8 cellular contexts compared by ENCODE assay signal in genomic region chr14:69152181-69152943, GRCh38. TPM values are rescaled to one million over a fixed set of nuclear protein-coding genes. Genes with fewer than 3 reads are reported as not detected.
DNase-seq lines count a peak whose midpoint lies in the region; ATAC-seq and TF ChIP-seq lines count a peak whose summit lies in the region.

No MANE protein-coding gene starts in this region.

- peak overlapping the region; percentile 72 for H3K27ac ChIP-seq in CD4-positive, CD25-positive, alpha-beta regulatory T cell (ENCODE audit: insufficient read depth, low read length, poor library complexity, severe bottlenecking)
- H3K27ac ChIP-seq in muscle layer of duodenum (ENCODE audit: low read length) (peak overlapping the region; percentile 92), transverse colon (peak overlapping the region; percentile 94 to 98 (median 95))

- H3K4me1 Mint-ChIP-seq in CD4-positive, CD25-positive, alpha-beta regulatory T cell, result peaks cover 21 to 46% (median 31%) of the 10 kb centered on the region in 4 donors
- peaks cover 35% of the 10 kb centered on the region for H3K4me1 Mint-ChIP-seq in activated CD8-positive, alpha-beta memory T cell treated with anti-CD3 and anti-CD28 coated beads, Interleukin-2, amount 10 ng/mL, durations not matched to agents 7 days and 5 days

- intact Hi-C loops in transverse colon (cut with DNase I; ENCODE audit: low total_unique reads), result no loop called here

- no peak for TF ChIP-seq EP300 in transverse colon (IDR thresholded peaks at IDR 0.05; ENCODE audit: low read depth)

- TF ChIP-seq CTCF in epithelial cell of esophagus (IDR thresholded peaks at IDR 0.05; ENCODE audit: insufficient read depth, low read depth, low read length, missing control alignments) (no peak), transverse colon (IDR thresholded peaks at IDR 0.05) (no peak)

- no peaks in the 10 kb centered on the region for H3K9me3 Mint-ChIP-seq in CD4-positive, CD25-positive, alpha-beta regulatory T cell
- H3K9me3 Mint-ChIP-seq in activated CD8-positive, alpha-beta memory T cell treated with anti-CD3 and anti-CD28 coated beads, Interleukin-2, amount 10 ng/mL, durations not matched to agents 7 days and 5 days (ENCODE audit: low read depth), result no peaks in the 10 kb centered on the region

- peak; percentile 7 to 15 for ATAC-seq in CD4-positive, CD25-positive, alpha-beta regulatory T cell (ENCODE audit: low read depth in 2 of 2)
- ATAC-seq in GM21390 (IDR thresholded peaks at IDR 0.05; ENCODE audit: unreplicated experiment) (peak; percentile 21), GM18907 (IDR thresholded peaks at IDR 0.05; ENCODE audit: unreplicated experiment) (no peak)
- peak; percentile 20 for ATAC-seq in activated CD8-positive, alpha-beta memory T cell treated with anti-CD3 and anti-CD28 coated beads, Interleukin-2, amount 10 ng/mL, durations not matched to agents 7 days and 5 days

- peak overlapping the region; percentile 94 to 98 (median 98) for H3K4me3 Mint-ChIP-seq in CD4-positive, CD25-positive, alpha-beta regulatory T cell
- H3K4me3 Mint-ChIP-seq in activated CD8-positive, alpha-beta memory T cell treated with anti-CD3 and anti-CD28 coated beads, Interleukin-2, amount 10 ng/mL, durations not matched to agents 7 days and 5 days, result peak overlapping the region; percentile 83

- H3K9me3 ChIP-seq in CD4-positive, CD25-positive, alpha-beta regulatory T cell (ENCODE audit: control insufficient read depth in 2 of 2, low read length in 2 of 2), result no peaks in the 10 kb centered on the region
- H3K9me3 ChIP-seq in muscle layer of duodenum (ENCODE audit: control insufficient read depth in 1 of 2, low read length in 2 of 2) (no peaks in the 10 kb centered on the region), transverse colon (no peaks in the 10 kb centered on the region)

- peak; percentile 36 to 76 (median 64) for DNase-seq in CD4-positive, CD25-positive, alpha-beta regulatory T cell
- peak; percentile 17 for DNase-seq in NCI-H1694 treated with DMSO at 0.1 percent for 48 hours (lab: John Stamatoyannopoulos, UW)
- peak; percentile 73 for DNase-seq in activated CD8-positive, alpha-beta memory T cell treated with anti-CD3 and anti-CD28 coated beads, Interleukin-2, amount 10 ng/mL, durations not matched to agents 7 days and 5 days
- peak; percentile 30 for DNase-seq in epithelial cell of esophagus (ENCODE audit: low read depth)
- DNase-seq in transverse colon, result peak; percentile 10

- H3K4me3 ChIP-seq in CD4-positive, CD25-positive, alpha-beta regulatory T cell (ENCODE audit: low read depth, low read length), result peak overlapping the region; percentile 84
- peak overlapping the region; percentile 80 for H3K4me3 ChIP-seq in epithelial cell of esophagus (ENCODE audit: low read length)
- H3K4me3 ChIP-seq in muscle layer of duodenum (ENCODE audit: low read depth in 1 of 2, low read length in 2 of 2), result peak overlapping the region; percentile 94 to 95
- peak overlapping the region; percentile 81 to 97 (median 94) for H3K4me3 ChIP-seq in transverse colon

- peak overlapping the region; percentile 82 to 95 (median 86) for H3K27ac Mint-ChIP-seq in CD4-positive, CD25-positive, alpha-beta regulatory T cell
- peak overlapping the region; percentile 93 for H3K27ac Mint-ChIP-seq in activated CD8-positive, alpha-beta memory T cell treated with anti-CD3 and anti-CD28 coated beads, Interleukin-2, amount 10 ng/mL, durations not matched to agents 7 days and 5 days

- peaks cover 10% of the 10 kb centered on the region for H3K36me3 ChIP-seq in CD4-positive, CD25-positive, alpha-beta regulatory T cell (ENCODE audit: control insufficient read depth, insufficient read depth, low read length)
- H3K36me3 ChIP-seq in muscle layer of duodenum (ENCODE audit: control insufficient read depth in 1 of 2, insufficient read depth in 2 of 2, low read length in 2 of 2) (peaks cover 0 to 7% of the 10 kb centered on the region in 2 donors), transverse colon (no peaks in the 10 kb centered on the region)

- no peaks in the 10 kb centered on the region for H3K27me3 ChIP-seq in CD4-positive, CD25-positive, alpha-beta regulatory T cell (ENCODE audit: control insufficient read depth, insufficient read depth, low read length)
- H3K27me3 ChIP-seq in muscle layer of duodenum (ENCODE audit: low read depth, low read length) (no peaks in the 10 kb centered on the region), transverse colon (no peaks in the 10 kb centered on the region)

- CTCF ChIA-PET in activated CD8-positive, alpha-beta memory T cell treated with anti-CD3 and anti-CD28 coated beads, Interleukin-2, amount 10 ng/mL, durations not matched to agents 7 days and 5 days (lab: Charles Lee), result interaction anchor here (0.6 to 2.1 kb wide), 7 partner anchors 12 to 246 kb away, joined by 3 to 5 read pairs (median 3); partner anchors contain the start of genes ERH and SLC39A9

- 0 to 2% methylated on average over 3 to 37 of the region's 39 CpGs for WGBS in transverse colon (ENCODE audit: low coverage in 1 of 2), 2 donors

- no peak for TF ChIP-seq POLR2A in transverse colon (IDR thresholded peaks at IDR 0.05)

- in situ Hi-C loops in transverse colon (cut with MboI; ENCODE audit: low pct_ligation_motif_present in 1 of 4, low pct_unique_long_range_greater_than_20kb in 1 of 4, low sequenced_read_pairs in 3 of 4), result no loop called here

- H3K4me1 ChIP-seq in CD4-positive, CD25-positive, alpha-beta regulatory T cell (ENCODE audit: control insufficient read depth, insufficient read depth, low read length, poor library complexity, severe bottlenecking), result peaks cover 27% of the 10 kb centered on the region
- H3K4me1 ChIP-seq in muscle layer of duodenum (ENCODE audit: control insufficient read depth in 1 of 2, insufficient read depth in 2 of 2, low read length in 2 of 2) (peaks cover 0 to 17% of the 10 kb centered on the region in 2 donors), transverse colon (peaks cover 0 to 25% (median 12%) of the 10 kb centered on the region in 4 donors)

- H3K36me3 Mint-ChIP-seq in CD4-positive, CD25-positive, alpha-beta regulatory T cell, result peaks cover 11% of the 10 kb centered on the region
- H3K36me3 Mint-ChIP-seq in activated CD8-positive, alpha-beta memory T cell treated with anti-CD3 and anti-CD28 coated beads, Interleukin-2, amount 10 ng/mL, durations not matched to agents 7 days and 5 days, result peaks cover 20% of the 10 kb centered on the region

- H3K27me3 Mint-ChIP-seq in CD4-positive, CD25-positive, alpha-beta regulatory T cell, result peaks cover 10% of the 10 kb centered on the region
- peaks cover 18% of the 10 kb centered on the region for H3K27me3 Mint-ChIP-seq in activated CD8-positive, alpha-beta memory T cell treated with anti-CD3 and anti-CD28 coated beads, Interleukin-2, amount 10 ng/mL, durations not matched to agents 7 days and 5 days

RNA-seq across cellular contexts. Expression of gene DCAF5, which starts 0.6 kb away (rescaled TPM):
- 56.9 TPM for total RNA-seq in CD4-positive, CD25-positive, alpha-beta regulatory T cell
- polyA plus RNA-seq in CD4-positive, CD25-positive, alpha-beta regulatory T cell, result 10 to 100 TPM; 43.9 to 56.2 (median 52.4) TPM
- 10 to 100 TPM; 39.9 to 45.4 TPM for total RNA-seq in activated CD8-positive, alpha-beta memory T cell treated with anti-CD3 and anti-CD28 coated beads, Interleukin-2, amount 10 ng/mL, durations not matched to agents 7 days and 5 days
- total RNA-seq in transverse colon, result 10 to 100 TPM; 25.1 to 70.3 (median 42.7) TPM

RNA-seq across cellular contexts. Expression of gene EXD2, which starts 38.9 kb away (rescaled TPM):
- total RNA-seq in CD4-positive, CD25-positive, alpha-beta regulatory T cell, result 5.3 TPM
- polyA plus RNA-seq in CD4-positive, CD25-positive, alpha-beta regulatory T cell, result 1 to 10 TPM; 4.2 to 7.9 (median 6.5) TPM
- total RNA-seq in activated CD8-positive, alpha-beta memory T cell treated with anti-CD3 and anti-CD28 coated beads, Interleukin-2, amount 10 ng/mL, durations not matched to agents 7 days and 5 days, result 1 to 10 TPM; 5.5 to 6.1 TPM
- 10 to 100 TPM; 16.5 to 33.8 (median 22.8) TPM for total RNA-seq in transverse colon

Comparison
In these comparisons a context has a peak if more than half of its experiments do, and no peak if none do; other contexts are left out.
1. DNase-seq: peak in every context shown above with its lines; median percentile 73 in activated CD8-positive, alpha-beta memory T cell treated with anti-CD3 and anti-CD28 coated beads, Interleukin-2, amount 10 ng/mL, durations not matched to agents 7 days and 5 days; 64 in CD4-positive, CD25-positive, alpha-beta regulatory T cell; 30 in epithelial cell of esophagus; 17 in NCI-H1694 treated with DMSO at 0.1 percent for 48 hours; 10 in transverse colon.